25 cellular contexts compared by ENCODE assay signal in the genomic region with DNA sequence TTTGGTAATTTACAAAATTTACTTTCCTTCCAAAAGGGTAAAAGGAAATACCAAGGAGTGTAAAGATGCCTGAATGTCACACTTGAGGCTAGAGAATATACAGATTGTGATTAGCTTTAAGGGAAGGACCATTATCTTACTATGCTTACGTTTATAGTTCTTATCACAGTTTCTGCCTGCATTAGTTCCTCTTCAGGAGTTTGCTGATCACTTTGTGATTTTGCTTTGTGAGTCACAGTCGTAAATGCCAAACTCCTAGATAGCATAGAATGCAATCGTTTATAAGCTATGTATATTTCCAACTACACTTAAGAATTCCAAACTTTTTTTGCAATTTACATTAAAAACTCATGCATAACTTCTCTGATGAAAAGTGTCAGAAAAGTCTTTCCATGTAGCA.
"Had no signal": no experiment of that assay in that cellular context is flagged by ENCODE, and none has a peak within 500 bp of the region (broad histone marks: within the 10 kb centered on the region; RNA-seq: fewer than 3 reads in every experiment).

No MANE protein-coding gene starts in this region.

- H3K4me1 ChIP-seq: foreskin keratinocyte, gastroesophageal sphincter, heart left ventricle, left lung, psoas muscle, sigmoid colon, spleen, testis, tibial artery had no signal

- H3K4me3 ChIP-seq: gastroesophageal sphincter, heart left ventricle, left lung, ovary, psoas muscle, sigmoid colon, spleen, testis, tibial artery had no signal

- DNase-seq: cortex of kidney; effector memory CD8-positive, alpha-beta T cell; foreskin keratinocyte; heart left ventricle; hippocampal formation; left cardiac atrium; left lung; mammary epithelial cell; naive thymus-derived CD8-positive, alpha-beta T cell; nephron progenitor cell; nucleus accumbens; ovary; posterior cingulate gyrus; psoas muscle; right cardiac atrium; sigmoid colon; spleen; stimulated activated CD4-positive, alpha-beta T cell treated with anti-CD3 and anti-CD28 coated beads, Interleukin-4, amount 100 ng/mL, for 4 hours; stimulated activated naive CD8-positive, alpha-beta T cell treated with anti-CD3 and anti-CD28 coated beads, Interleukin-15, Interleukin-2, amounts not matched to agents 100 U/mL and 50 U/mL, for 24 hours; substantia nigra; testis; tibial artery had no signal

- H3K36me3 ChIP-seq: gastroesophageal sphincter, heart left ventricle, left lung, ovary, sigmoid colon, spleen, tibial artery had no signal

- FAIRE-seq: islet of Langerhans had no signal

- H3K27me3 ChIP-seq: foreskin keratinocyte, gastroesophageal sphincter, heart left ventricle, left lung, ovary, sigmoid colon, spleen, testis, tibial artery had no signal

- ATAC-seq: effector memory CD8-positive, alpha-beta T cell; foreskin keratinocyte; gastroesophageal sphincter; heart left ventricle; left cardiac atrium; left lung; naive thymus-derived CD8-positive, alpha-beta T cell; right cardiac atrium; stimulated activated memory B cell treated with anti-CD40 and anti-IgM and Interleukin-4, amounts not matched to agents 10 μg/mL and 1 μg/mL and 100 μg/mL, for 72 hours; stimulated activated naive CD8-positive, alpha-beta T cell treated with anti-CD3 and anti-CD28 coated beads, Interleukin-15, Interleukin-2, amounts not matched to agents 100 U/mL and 50 U/mL, for 24 hours had no signal

- H3K9me3 ChIP-seq: ovary, psoas muscle, testis had no signal

- H3K27ac ChIP-seq: foreskin keratinocyte, gastroesophageal sphincter, heart left ventricle, left lung, ovary, psoas muscle, sigmoid colon, spleen, testis, tibial artery had no signal
